In genomic region chr1:51902456-51902855, GRCh38 we compare ENCODE assay signal across 10 cellular contexts.
"Had no signal": no experiment of that assay in that cellular context is flagged by ENCODE, and none has a peak within 500 bp of the region (broad histone marks: within the 10 kb centered on the region; RNA-seq: fewer than 3 reads in every experiment).

No MANE protein-coding gene starts in this region.

- H3K27ac Mint-ChIP-seq: GM23338, H9, HFFc6 had no signal

- H3K9ac ChIP-seq: GM23248 had no signal

- H3K27ac ChIP-seq: GM23248 had no signal

- H3K4me1 ChIP-seq: HAP-1 had no signal

- H3K9me3 ChIP-seq: HAP-1 had no signal

- DNase-seq: GM23248, GOT3, H9, HCEC 1CT, HFFc6 had no signal

- ATAC-seq: HCT116 had no signal

- H2AFZ ChIP-seq: GM23248, GM23338 had no signal

- H3K4me3 Mint-ChIP-seq: GM23338, H9, HFFc6 had no signal

- FAIRE-seq: H1, H54 had no signal

- H3K4me2 ChIP-seq: GM23338 had no signal

- H3K4me3 ChIP-seq: GM23248, GM23338, HAP-1 had no signal

- H3K36me3 ChIP-seq: HAP-1 had no signal
